Comparison of ENCODE assay signal across 20 cellular contexts in the genomic region with DNA sequence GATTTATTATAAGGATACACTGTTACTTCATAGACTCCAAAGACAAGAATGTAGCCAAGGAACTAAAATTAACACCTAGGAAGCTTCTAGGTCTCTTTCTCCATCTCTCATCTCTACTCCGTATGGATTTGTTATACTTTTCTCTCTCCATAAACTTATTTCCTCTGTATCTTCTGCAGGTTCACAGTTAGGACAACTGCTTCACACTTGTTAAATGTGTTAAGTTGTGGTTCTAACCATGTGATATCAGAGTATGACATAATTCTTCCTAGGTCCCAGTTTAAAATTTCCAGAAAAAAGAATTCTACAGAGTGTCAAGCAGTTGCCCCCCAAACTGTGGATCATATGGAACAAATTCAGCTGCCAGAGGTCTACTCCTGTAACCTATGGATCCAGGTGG. TPM values are rescaled to one million over a fixed set of nuclear protein-coding genes. Genes with fewer than 3 reads are reported as not detected.
DNase-seq lines count a peak whose midpoint lies in the region; ATAC-seq and TF ChIP-seq lines count a peak whose summit lies in the region.
"Had no signal": no experiment of that assay in that cellular context is flagged by ENCODE, and none has a peak within 500 bp of the region (broad histone marks: within the 10 kb centered on the region; RNA-seq: fewer than 3 reads in every experiment).

No MANE protein-coding gene starts in this region.

- H3K79me2 ChIP-seq in GM23338 (replicated peaks; ENCODE audit: insufficient read depth), result no peaks in the 10 kb centered on the region

- ATAC-seq in GM23338 (no peak), natural killer cell (peak; percentile 53 to 81 (median 81)), HG03521 (IDR thresholded peaks at IDR 0.05; ENCODE audit: unreplicated experiment) (no peak)
- ATAC-seq: A549; CD8-positive, alpha-beta T cell; GM12878 had no signal

- peak overlapping the region; percentile 48; the same call in 1 of the 2 replicates for H2AFZ ChIP-seq in GM23338

- H3K36me3 ChIP-seq in GM23338 (ENCODE audit: insufficient read depth), result no peaks in the 10 kb centered on the region
- H3K36me3 ChIP-seq: BLaER1 treated with 17β-estradiol and CSF1 and Interleukin-3, amounts not matched to agents 10 nM and 100 nM had no signal

- no peak for TF ChIP-seq CTCF in GM23338 (conservative IDR thresholded peaks at IDR 0.05; ENCODE audit: low read depth in 2 of 2)
- TF ChIP-seq CTCF in natural killer cell (IDR thresholded peaks at IDR 0.05), result no peak
- TF ChIP-seq CTCF in GM10266 (IDR thresholded peaks at IDR 0.05; ENCODE audit: control insufficient read depth, insufficient read depth, low read depth, missing control alignments), result no peak
- no peak for TF ChIP-seq CTCF in RWPE1 (conservative IDR thresholded peaks at IDR 0.05; ENCODE audit: low read depth)

- H3K9me2 ChIP-seq in GM23338 (ENCODE audit: insufficient read depth), result no peaks in the 10 kb centered on the region

- H3K27me3 Mint-ChIP-seq in GM23338 (ENCODE audit: insufficient read depth, low read depth, poor library complexity), result peaks cover 2% of the 10 kb centered on the region
- peaks cover 5 to 14% (median 8%) of the 10 kb centered on the region in 3 donors for H3K27me3 Mint-ChIP-seq in immature natural killer cell (ENCODE audit: low read depth in 3 of 3)
- peaks cover 23 to 39% of the 10 kb centered on the region in 2 donors for H3K27me3 Mint-ChIP-seq in natural killer cell (ENCODE audit: low read depth in 2 of 2)

- H3K36me3 Mint-ChIP-seq in GM23338 (ENCODE audit: low read depth) (no peaks in the 10 kb centered on the region), immature natural killer cell (no peaks in the 10 kb centered on the region), natural killer cell (no peaks in the 10 kb centered on the region)
- H3K36me3 Mint-ChIP-seq: CD8-positive, alpha-beta T cell had no signal

- H3K4me3 Mint-ChIP-seq in GM23338, result no peak overlapping the region
- H3K4me3 Mint-ChIP-seq in immature natural killer cell, result peak overlapping the region; percentile 19 to 71 (median 60)
- peak overlapping the region; percentile 40 for H3K4me3 Mint-ChIP-seq in natural killer cell
- H3K4me3 Mint-ChIP-seq: B cell; CD4-positive, alpha-beta T cell; CD8-positive, alpha-beta T cell had no signal

- no peak overlapping the region for H3K4me2 ChIP-seq in GM23338
- H3K4me2 ChIP-seq: A549; BLaER1 treated with 17β-estradiol and CSF1 and Interleukin-3, amounts not matched to agents 10 nM and 100 nM had no signal

- H3K4me1 Mint-ChIP-seq in GM23338 (peaks cover 5% of the 10 kb centered on the region; the same call in 2 of the 3 replicates), immature natural killer cell (peaks cover 19 to 27% of the 10 kb centered on the region in 2 donors), natural killer cell (peaks cover 17 to 22% of the 10 kb centered on the region in 2 donors)
- H3K4me1 Mint-ChIP-seq: B cell had no signal

- H3K27ac ChIP-seq in GM23338 (ENCODE audit: low read depth) (no peak overlapping the region), RWPE1 (no peak overlapping the region)
- H3K27ac ChIP-seq: 22Rv1; A549; BLaER1 treated with 17β-estradiol and CSF1 and Interleukin-3, amounts not matched to agents 10 nM and 100 nM; C4-2B had no signal

- DNase-seq in GM23338 (ENCODE audit: low spot score), result no peak
- peak; percentile 8 to 18 (median 10) for DNase-seq in immature natural killer cell
- DNase-seq in natural killer cell, result no peak
- DNase-seq in superior temporal gyrus (ENCODE audit: extremely low spot score), result peak; percentile 49
- DNase-seq in GM10266 (ENCODE audit: extremely low spot score), result no peak
- no peak for DNase-seq in RWPE1 (ENCODE audit: low spot score)
- DNase-seq: AML-193; Caco-2; Calu3; CD4-positive, alpha-beta T cell; CD8-positive, alpha-beta T cell; DMS79 treated with DMSO at 0.1 percent for 48 hours; GF-D8 had no signal

- no peak overlapping the region for H3K4me3 ChIP-seq in GM23338
- H3K4me3 ChIP-seq: A549; BLaER1 treated with 17β-estradiol and CSF1 and Interleukin-3, amounts not matched to agents 10 nM and 100 nM; GM12878 had no signal

- POLR2A ChIA-PET in RWPE1 (lab: Yijun Ruan, JAX; ENCODE audit: low non-redundant PET), result interaction anchor here (0.7 kb wide), 1 partner anchor 340 kb away, joined by 5 read pairs; the partner anchor contains the start of gene SLC25A30

- peaks cover 6% of the 10 kb centered on the region; the same call in 1 of the 2 replicates for H3K4me1 ChIP-seq in GM23338 (ENCODE audit: insufficient read depth)
- H3K4me1 ChIP-seq: A549; BLaER1 treated with 17β-estradiol and CSF1 and Interleukin-3, amounts not matched to agents 10 nM and 100 nM had no signal

- H4K20me1 ChIP-seq in GM23338 (replicated peaks; ENCODE audit: insufficient read depth), result no peaks in the 10 kb centered on the region
- H4K20me1 ChIP-seq: BLaER1 treated with 17β-estradiol and CSF1 and Interleukin-3, amounts not matched to agents 10 nM and 100 nM had no signal

- no peaks in the 10 kb centered on the region for H3F3A ChIP-seq in GM23338 (replicated peaks; ENCODE audit: low read depth)

- CTCF ChIA-PET in RWPE1 (lab: Yijun Ruan, JAX), result no interaction called here

- H3K27ac Mint-ChIP-seq in GM23338, result no peak overlapping the region
- peak overlapping the region in 4 of 6 donors; percentile 2 to 58 (median 24) for H3K27ac Mint-ChIP-seq in immature natural killer cell
- H3K27ac Mint-ChIP-seq in natural killer cell, result peak overlapping the region in 1 of 2 donors; percentile 66
- H3K27ac Mint-ChIP-seq: B cell; CD4-positive, alpha-beta T cell; CD8-positive, alpha-beta T cell had no signal

- H3K9me3 Mint-ChIP-seq in GM23338 (no peaks in the 10 kb centered on the region), immature natural killer cell (no peaks in the 10 kb centered on the region), natural killer cell (no peaks in the 10 kb centered on the region)
- H3K9me3 Mint-ChIP-seq: CD4-positive, alpha-beta T cell; CD8-positive, alpha-beta T cell had no signal

- intact Hi-C loops in natural killer cell (cut with micrococcal nuclease), result no loop called here

- H3K27me3 ChIP-seq in GM23338 (ENCODE audit: insufficient read depth), result no peaks in the 10 kb centered on the region
- H3K27me3 ChIP-seq: BLaER1 treated with 17β-estradiol and CSF1 and Interleukin-3, amounts not matched to agents 10 nM and 100 nM had no signal

TF ChIP-seq in GM23338, 12 proteins besides CTCF, POLR2A, EP300 and RAD21 (continues in another document):
- TF ChIP-seq EZH2phosphoT487 (IDR thresholded peaks at IDR 0.05; ENCODE audit: unreplicated experiment), result no peak

RNA-seq across cellular contexts. Expression of gene GTF2F2, which starts 42.3 kb away (rescaled TPM):
- total RNA-seq in GM23338 (2014; rRNA removed; shearing (Covaris generic)), result 37.1 and 42.1 TPM in 2 replicates
- polyA plus RNA-seq in GM23338 (2016; fragmentation: Nextera tagmentation; extraction: Ambion mirVana), result 72.0 and 75.6 TPM in 2 replicates
- 1 to 10 TPM; 4.5 to 9.4 (median 9.3) TPM for polyA plus RNA-seq in immature natural killer cell
- total RNA-seq in natural killer cell, result 10 to 100 TPM; 13.6 to 16.4 (median 15.7) TPM

Comparison
In these comparisons a context has a peak if more than half of its experiments do, and no peak if none do; other contexts are left out.
1. ATAC-seq: peak in natural killer cell (3 of 3); none in GM23338 (single experiment) and HG03521 (single experiment).
2. DNase-seq: peak in immature natural killer cell (3 of 3) and superior temporal gyrus (single experiment); none in GM23338 (single experiment), natural killer cell (single experiment), GM10266 (single experiment) and RWPE1 (single experiment).